Comparison of ENCODE assay signal across 7 cellular contexts in the genomic region with DNA sequence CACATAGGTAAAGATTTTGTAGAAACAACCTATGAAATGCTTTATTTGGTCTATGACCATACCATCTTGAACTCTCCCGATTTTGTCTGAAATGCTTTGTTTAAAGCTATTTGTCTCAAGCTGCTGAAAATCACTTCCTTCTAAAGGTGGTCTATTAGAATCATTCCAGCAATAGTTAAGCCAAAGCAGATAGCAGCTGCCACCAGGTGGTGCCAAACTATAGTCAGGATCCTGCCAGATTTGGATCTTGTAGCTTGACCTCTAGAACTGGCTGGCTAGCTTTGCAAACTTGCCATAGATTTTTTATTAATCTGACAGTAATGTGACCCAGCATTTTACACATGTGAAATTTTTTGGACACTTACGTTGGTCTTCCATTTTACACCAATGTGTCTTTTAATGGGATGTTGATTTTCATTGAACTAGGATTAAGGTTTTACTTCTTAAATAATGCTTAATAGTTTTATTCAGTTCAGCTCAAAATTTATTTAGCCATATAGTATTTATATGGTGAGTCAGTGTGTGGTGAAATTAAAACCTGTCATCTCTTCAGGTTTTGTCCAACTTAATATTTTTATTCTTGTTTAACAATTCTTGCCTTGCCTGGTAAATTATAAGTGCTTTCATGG. TPM values are rescaled to one million over a fixed set of nuclear protein-coding genes. Genes with fewer than 3 reads are reported as not detected.
DNase-seq lines count a peak whose midpoint lies in the region; ATAC-seq and TF ChIP-seq lines count a peak whose summit lies in the region.

No MANE protein-coding gene starts in this region.

- H3K4me3 ChIP-seq in DOHH2 (ENCODE audit: low read length): no peak overlapping the region

- H4K20me1 ChIP-seq in DOHH2 (ENCODE audit: control insufficient read depth, insufficient read depth, low read depth, low read length): no peaks in the 10 kb centered on the region

- no peak overlapping the region for H3K27ac Mint-ChIP-seq in neural crest cell (ENCODE audit: unreplicated experiment)

- H3K36me3 ChIP-seq in DOHH2 (ENCODE audit: control insufficient read depth, low read length): peaks cover 64% of the 10 kb centered on the region

- peaks cover 7% of the 10 kb centered on the region for H3K36me3 Mint-ChIP-seq in neural crest cell (ENCODE audit: low read depth)

- no peak overlapping the region for H3K4me3 Mint-ChIP-seq in neural crest cell

- no peaks in the 10 kb centered on the region for H3K27me3 Mint-ChIP-seq in neural crest cell (ENCODE audit: low read depth)

- no peaks in the 10 kb centered on the region for H3F3A ChIP-seq in DOHH2 (ENCODE audit: control insufficient read depth, insufficient read depth)

- no peaks in the 10 kb centered on the region for H3K9me3 Mint-ChIP-seq in neural crest cell

- DNase-seq in neural crest cell (ENCODE audit: low read depth, low spot score): peak; percentile 39
- DNase-seq in NK-92 treated with Interleukin-12 subunit alpha and Interleukin-12 subunit beta, amount 100 ng/mL, for 24 hours (lab: John Stamatoyannopoulos, UW): no peak

- H3K79me2 ChIP-seq in DOHH2 (ENCODE audit: control insufficient read depth, low read length): no peaks in the 10 kb centered on the region

- H3K27me3 ChIP-seq in DOHH2 (ENCODE audit: control insufficient read depth, low read length): no peaks in the 10 kb centered on the region

- TF ChIP-seq CTCF in DOHH2 (IDR thresholded peaks at IDR 0.05; ENCODE audit: low read depth, low read length, poor library complexity, severe bottlenecking): peak; percentile 65
- peak; percentile 80 for TF ChIP-seq CTCF in neural crest cell (conservative IDR thresholded peaks at IDR 0.05)

- H3K4me1 Mint-ChIP-seq in neural crest cell: no peaks in the 10 kb centered on the region

- no peaks in the 10 kb centered on the region for H3K4me1 ChIP-seq in DOHH2 (ENCODE audit: control insufficient read depth, low read length)

- H3K9me2 ChIP-seq in DOHH2 (replicated peaks; ENCODE audit: control insufficient read depth, low read length): no peaks in the 10 kb centered on the region

- H3K9me3 ChIP-seq in DOHH2 (ENCODE audit: control insufficient read depth, insufficient read depth, low read length): no peaks in the 10 kb centered on the region

- ATAC-seq in HG03159 (IDR thresholded peaks at IDR 0.05; ENCODE audit: unreplicated experiment) (peak; percentile 53), SK-N-SH treated with all-trans-retinoic acid at 6 μM for 48 hours (peak; percentile 88), esophagus mucosa (peak; percentile 43), GM18868 (IDR thresholded peaks at IDR 0.05; ENCODE audit: unreplicated experiment) (no peak)

- H3K4me2 ChIP-seq in DOHH2 (ENCODE audit: low read length): no peak overlapping the region

- H3K27ac ChIP-seq in DOHH2 (ENCODE audit: low read depth, low read length): no peak overlapping the region

TF ChIP-seq in SK-N-SH treated with all-trans-retinoic acid at 6 μM for 48 hours, 23 proteins besides CTCF, POLR2A, EP300 and RAD21:
- 0 out of 2 replicates have a peak, but pooled peaks have one; percentile 28 for TF ChIP-seq ZFP3 (CRISPR knock-in tag; IDR thresholded peaks at IDR 0.05)
- TF ChIP-seq, protein P1, sequence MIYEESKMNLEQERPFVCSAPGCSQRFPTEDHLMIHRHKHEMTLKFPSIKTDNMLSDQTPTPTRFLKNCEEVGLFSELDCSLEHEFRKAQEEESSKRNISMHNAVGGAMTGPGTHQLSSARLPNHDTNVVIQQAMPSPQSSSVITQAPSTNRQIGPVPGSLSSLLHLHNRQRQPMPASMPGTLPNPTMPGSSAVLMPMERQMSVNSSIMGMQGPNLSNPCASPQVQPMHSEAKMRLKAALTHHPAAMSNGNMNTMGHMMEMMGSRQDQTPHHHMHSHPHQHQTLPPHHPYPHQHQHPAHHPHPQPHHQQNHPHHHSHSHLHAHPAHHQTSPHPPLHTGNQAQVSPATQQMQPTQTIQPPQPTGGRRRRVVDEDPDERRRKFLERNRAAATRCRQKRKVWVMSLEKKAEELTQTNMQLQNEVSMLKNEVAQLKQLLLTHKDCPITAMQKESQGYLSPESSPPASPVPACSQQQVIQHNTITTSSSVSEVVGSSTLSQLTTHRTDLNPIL (CRISPR knock-in tag; IDR thresholded peaks at IDR 0.05; ENCODE audit: low read depth): no peak

RNA-seq across cellular contexts. Expression of gene CTR9, which starts 19.7 kb away (rescaled TPM):
- 23.4 TPM for total RNA-seq in esophagus mucosa
- 39.0 and 39.8 TPM in 2 replicates for total RNA-seq in neural crest cell

RNA-seq across cellular contexts. Expression of gene EIF4G2, which starts 38.0 kb away (rescaled TPM):
- total RNA-seq in esophagus mucosa: 1,012 TPM
- total RNA-seq in neural crest cell: 1,284 and 1,333 TPM in 2 replicates
